8 cellular contexts compared by ENCODE assay signal in genomic region chr19:17841810-17842662, GRCh38. TPM values are rescaled to one million over a fixed set of nuclear protein-coding genes. Genes with fewer than 3 reads are reported as not detected.
A peak's percentile ranks its signal among the peaks of the same experiment; 100 is the strongest.
DNase-seq lines count a peak whose midpoint lies in the region; ATAC-seq and TF ChIP-seq lines count a peak whose summit lies in the region.

No MANE protein-coding gene starts in this region.

- CTCF ChIA-PET in GM10248 (lab: Yijun Ruan, JAX), result interaction anchor here (0.6 kb wide), 1 partner anchor 79 kb away, joined by 3 read pairs; no protein-coding TSS in a partner anchor

- H3K4me1 ChIP-seq in suprapubic skin, result peaks cover 15% of the 10 kb centered on the region

- H3K9ac ChIP-seq in neural cell (ENCODE audit: low read length), result no peak overlapping the region

- H3F3A ChIP-seq in neural cell (ENCODE audit: insufficient read depth, low read length, poor library complexity, severe bottlenecking), result no peaks in the 10 kb centered on the region

- no peaks in the 10 kb centered on the region for H4K20me1 ChIP-seq in neural cell (ENCODE audit: insufficient read depth)

- WGBS in suprapubic skin, result 18% methylated on average over 32 of the region's 56 CpGs

- no peak for TF ChIP-seq EP300 in neural cell (conservative IDR thresholded peaks at IDR 0.05; ENCODE audit: poor library complexity, severe bottlenecking)
- no peak for TF ChIP-seq EP300 in suprapubic skin (IDR thresholded peaks at IDR 0.05)

- H2AFZ ChIP-seq in neural cell (ENCODE audit: low read depth, low read length), result no peak overlapping the region

- H3K4me3 ChIP-seq in fibroblast of villous mesenchyme (ENCODE audit: low read depth, low read length) (peak overlapping the region; percentile 33), neural cell (ENCODE audit: low read length) (peak overlapping the region; percentile 51), suprapubic skin (peak overlapping the region; percentile 26)

- H3K79me2 ChIP-seq in neural cell (replicated peaks; ENCODE audit: insufficient read depth, low read length), result no peaks in the 10 kb centered on the region

- POLR2A ChIA-PET in GM10248 (lab: Yijun Ruan, JAX), result no interaction called here

- H3K9me3 ChIP-seq in neural cell (ENCODE audit: low read length) (no peaks in the 10 kb centered on the region), suprapubic skin (no peaks in the 10 kb centered on the region)

- TF ChIP-seq CTCF in GM10248 (IDR thresholded peaks at IDR 0.05; ENCODE audit: control extremely low read depth, extremely low read depth, low read depth, missing control alignments) (no peak), fibroblast of villous mesenchyme (IDR thresholded peaks at IDR 0.05; ENCODE audit: insufficient read depth, low read depth, low read length) (no peak), neural cell (IDR thresholded peaks at IDR 0.05; ENCODE audit: poor library complexity, severe bottlenecking) (no peak), suprapubic skin (IDR thresholded peaks at IDR 0.05) (no peak)

- H3K36me3 ChIP-seq in neural cell (ENCODE audit: insufficient read depth, low read length) (no peaks in the 10 kb centered on the region), suprapubic skin (peaks cover 4% of the 10 kb centered on the region)

- H3K27ac ChIP-seq in neural cell (ENCODE audit: low read length) (no peak overlapping the region), suprapubic skin (no peak overlapping the region)

- no peak overlapping the region for H3K4me2 ChIP-seq in neural cell (ENCODE audit: low read length)

- peak; percentile 53 for DNase-seq in GM10248 (ENCODE audit: extremely low spot score)
- peak; percentile 92 to 95 for DNase-seq in NCI-H524 (lab: John Stamatoyannopoulos, UW)
- DNase-seq in activated T-cell treated with anti-CD3 and anti-CD28 coated beads, Interleukin-2, amount 50 U/mL, for 48 hours, result peak; percentile 89 to 93
- peak; percentile 74 for DNase-seq in fibroblast of villous mesenchyme (ENCODE audit: low read depth)
- peak in 1 of 2 donors; percentile 77 for DNase-seq in suprapubic skin (ENCODE audit: low spot score in 2 of 2)

- ATAC-seq in GM18867 (IDR thresholded peaks at IDR 0.05; ENCODE audit: unreplicated experiment) (no peak), GM18870 (IDR thresholded peaks at IDR 0.05; ENCODE audit: unreplicated experiment) (no peak)

- no peak for TF ChIP-seq POLR2A in suprapubic skin (IDR thresholded peaks at IDR 0.05)

- H3K9me2 ChIP-seq in neural cell (ENCODE audit: insufficient read depth, low read length), result no peaks in the 10 kb centered on the region

- no peak for TF ChIP-seq RAD21 in neural cell (conservative IDR thresholded peaks at IDR 0.05)

- H3K27me3 ChIP-seq in neural cell (ENCODE audit: insufficient read depth, low read depth, low read length) (peaks cover 14% of the 10 kb centered on the region), suprapubic skin (peaks cover 20% of the 10 kb centered on the region)

TF ChIP-seq in neural cell, 6 proteins besides CTCF, POLR2A, EP300 and RAD21:
- no peak for TF ChIP-seq REST (IDR thresholded peaks at IDR 0.05; ENCODE audit: borderline replicate concordance)
- TF ChIP-seq POLR2AphosphoS5 (IDR thresholded peaks at IDR 0.05), result no peak

RNA-seq across cellular contexts. Expression of gene JAK3, which starts 5.7 kb away (rescaled TPM):
- 6.1 and 7.8 TPM in 2 replicates for total RNA-seq in fibroblast of villous mesenchyme
- polyA plus RNA-seq in neural cell, result 0.04 and 0.11 TPM in 2 replicates
- polyA minus RNA-seq in neural cell, result 0.12 and 0.24 TPM in 2 replicates
- 1 to 10 TPM; 1.0 to 4.0 (median 1.7) TPM for total RNA-seq in suprapubic skin

RNA-seq across cellular contexts. Expression of gene RPL18A, which starts 17.7 kb away (rescaled TPM):
- total RNA-seq in fibroblast of villous mesenchyme (686 and 964 TPM in 2 replicates), suprapubic skin (1,000 to 10,000 TPM; 1,229 to 2,185 (median 2,114) TPM)
- 668 and 681 TPM in 2 replicates for polyA plus RNA-seq in neural cell
- 264 and 265 TPM in 2 replicates for polyA minus RNA-seq in neural cell

RNA-seq across cellular contexts. Expression of gene INSL3, which starts 20.7 kb away (rescaled TPM):
- not detected in 2 replicates for total RNA-seq in fibroblast of villous mesenchyme
- not detected in 2 replicates for polyA plus RNA-seq in neural cell
- polyA minus RNA-seq in neural cell, result not detected in 2 replicates
- total RNA-seq in suprapubic skin, result not detected

RNA-seq across cellular contexts. Expression of gene SLC5A5, which starts 29.7 kb away (rescaled TPM):
- not detected in 2 replicates for total RNA-seq in fibroblast of villous mesenchyme
- polyA plus RNA-seq in neural cell, result not detected in 2 replicates
- polyA minus RNA-seq in neural cell, result not detected in 2 replicates
- total RNA-seq in suprapubic skin, result not detected

RNA-seq across cellular contexts. Expression of gene B3GNT3, which starts 47.1 kb away (rescaled TPM):
- not detected in 2 replicates for total RNA-seq in fibroblast of villous mesenchyme
- polyA plus RNA-seq in neural cell, result not detected in 2 replicates
- polyA minus RNA-seq in neural cell, result not detected in 2 replicates
- total RNA-seq in suprapubic skin, result 10 to 100 TPM in 1 of 4 donors, 1 to 10 TPM in 3; 1.4 to 12.1 (median 5.9) TPM
